In the genomic region with DNA sequence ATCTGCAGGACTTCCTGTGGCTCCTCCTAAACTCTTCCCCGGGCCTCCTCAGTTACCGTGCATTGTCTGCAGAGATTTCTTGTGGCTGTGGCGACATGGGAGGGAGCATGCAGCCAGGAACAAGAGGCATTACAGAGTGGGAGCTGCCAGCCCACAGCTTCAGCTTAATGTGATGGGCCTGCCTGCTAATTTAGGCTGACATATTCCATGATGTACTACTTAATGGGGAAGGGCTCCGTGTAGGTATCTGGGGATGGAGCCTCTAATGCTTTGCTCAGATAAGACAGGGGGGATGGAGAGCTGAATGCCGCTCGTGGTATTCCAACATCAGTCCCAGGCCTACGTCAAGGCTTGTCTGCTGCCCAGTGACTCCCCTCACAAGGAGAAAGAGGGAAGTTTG, we compare ENCODE assay signal across 34 cellular contexts.
"Had no signal": no experiment of that assay in that cellular context is flagged by ENCODE, and none has a peak within 500 bp of the region (broad histone marks: within the 10 kb centered on the region; RNA-seq: fewer than 3 reads in every experiment).

No MANE protein-coding gene starts in this region.

- H3K4me3 ChIP-seq: ascending aorta, breast epithelium, K562, Peyer's patch, SJSA1 had no signal

- H3K9me3 Mint-ChIP-seq: activated CD4-positive, alpha-beta T cell treated with anti-CD3 and anti-CD28 coated beads, Interleukin-2, amount 10 ng/mL, durations not matched to agents 7 days and 5 days; activated naive CD4-positive, alpha-beta T cell treated with anti-CD3 and anti-CD28 coated beads, Interleukin-2, amount 10 ng/mL, durations not matched to agents 7 days and 5 days; activated T-cell treated with anti-CD3 and anti-CD28 coated beads, Interleukin-2, amount 50 U/mL, for 4 hours; activated T-helper 1 cell treated with anti-CD3 and anti-CD28 coated beads, Interleukin-12 subunit alpha, Interleukin-12 subunit beta, Interleukin-2, Interleukin-4 antibody, amounts not matched to agents 30 ng/mL and 10 ng/mL and 1 ng/mL, durations not matched to agents 14 hours and 24 hours and 36 hours had no signal

- H3K4me1 ChIP-seq: ascending aorta, breast epithelium, Peyer's patch, SJSA1 had no signal

- H3K27ac Mint-ChIP-seq: activated CD4-positive, alpha-beta T cell treated with anti-CD3 and anti-CD28 coated beads for 36 hours; activated CD4-positive, alpha-beta T cell treated with anti-CD3 and anti-CD28 coated beads, Interleukin-2, amount 10 ng/mL, durations not matched to agents 7 days and 5 days; activated naive CD4-positive, alpha-beta T cell treated with anti-CD3 and anti-CD28 coated beads, Interleukin-2, amount 10 ng/mL, durations not matched to agents 7 days and 5 days; activated naive CD8-positive, alpha-beta T cell; activated T-helper 1 cell treated with anti-CD3 and anti-CD28 coated beads, Interleukin-12 subunit alpha, Interleukin-12 subunit beta, Interleukin-2, Interleukin-4 antibody, amounts not matched to agents 30 ng/mL and 10 ng/mL and 1 ng/mL, durations not matched to agents 14 hours and 24 hours and 36 hours; WTC11 had no signal

- DNase-seq: activated CD4-positive, alpha-beta T cell treated with anti-CD3 and anti-CD28 coated beads for 36 hours; activated CD4-positive, alpha-beta T cell treated with anti-CD3 and anti-CD28 coated beads, Interleukin-2, amount 10 ng/mL, durations not matched to agents 7 days and 5 days; activated CD4-positive, alpha-beta T cell treated with anti-CD3 and anti-CD28 coated beads, Interleukin-2, amount 50 U/mL, for 48 hours; activated CD8-positive, alpha-beta memory T cell treated with anti-CD3 and anti-CD28 coated beads, Interleukin-2, amount 50 U/mL, for 4 hours; activated effector memory CD4-positive, alpha-beta T cell treated with Interleukin-2 at 50 U/mL for 16 hours; activated naive CD4-positive, alpha-beta T cell treated with anti-CD3 and anti-CD28 coated beads, Interleukin-2, amount 10 ng/mL, durations not matched to agents 7 days and 5 days; activated T-cell treated with anti-CD3 and anti-CD28 coated beads for 4 hours; activated T-cell treated with anti-CD3 and anti-CD28 coated beads, Interleukin-2, amount 50 U/mL, for 4 hours; amygdala; cerebellar nuclear complex; Karpas-422; NCI-H1105; NCI-H1417 treated with DMSO at 0.1 percent for 48 hours; NCI-H187 treated with DMSO at 0.1 percent for 48 hours; NCI-H2081; NCI-H2171 treated with DMSO at 0.1 percent for 48 hours; NCI-H2227 treated with DMSO at 0.1 percent for 48 hours; NCI-H446; NCI-H510A treated with DMSO at 0.1 percent for 48 hours; NCI-H526 treated with DMSO at 0.1 percent for 48 hours; NCI-H774; PC-3; Peyer's patch; RPMI8226; SHP77 treated with DMSO at 0.1 percent for 48 hours; T1000 had no signal

- H3K4me3 Mint-ChIP-seq: activated CD4-positive, alpha-beta T cell treated with anti-CD3 and anti-CD28 coated beads for 36 hours; activated CD4-positive, alpha-beta T cell treated with anti-CD3 and anti-CD28 coated beads, Interleukin-2, amount 10 ng/mL, durations not matched to agents 7 days and 5 days; activated naive CD4-positive, alpha-beta T cell treated with anti-CD3 and anti-CD28 coated beads, Interleukin-2, amount 10 ng/mL, durations not matched to agents 7 days and 5 days; activated naive CD8-positive, alpha-beta T cell; activated T-cell treated with anti-CD3 and anti-CD28 coated beads, Interleukin-2, amount 50 U/mL, for 4 hours; activated T-helper 1 cell treated with anti-CD3 and anti-CD28 coated beads, Interleukin-12 subunit alpha, Interleukin-12 subunit beta, Interleukin-2, Interleukin-4 antibody, amounts not matched to agents 30 ng/mL and 10 ng/mL and 1 ng/mL, durations not matched to agents 14 hours and 24 hours and 36 hours; WTC11 had no signal

- H3K27me3 ChIP-seq: ascending aorta, breast epithelium, Peyer's patch had no signal

- H3K36me3 ChIP-seq: breast epithelium, Peyer's patch, SJSA1 had no signal

- H3K36me3 Mint-ChIP-seq: activated naive CD4-positive, alpha-beta T cell treated with anti-CD3 and anti-CD28 coated beads, Interleukin-2, amount 10 ng/mL, durations not matched to agents 7 days and 5 days; activated naive CD8-positive, alpha-beta T cell; WTC11 had no signal

- ATAC-seq: activated CD4-positive, alpha-beta T cell treated with anti-CD3 and anti-CD28 coated beads for 36 hours; activated CD4-positive, CD25-positive, alpha-beta regulatory T cell treated with anti-CD3 and anti-CD28 coated beads, Interleukin-2, amount 50 U/mL, for 24 hours; activated T-cell treated with anti-CD3 and anti-CD28 coated beads, Interleukin-2, amount 50 U/mL, for 4 hours; K562; PC-3; WTC11 had no signal

- H3K4me1 Mint-ChIP-seq: activated CD4-positive, alpha-beta T cell treated with anti-CD3 and anti-CD28 coated beads for 36 hours; activated CD4-positive, alpha-beta T cell treated with anti-CD3 and anti-CD28 coated beads, Interleukin-2, amount 10 ng/mL, durations not matched to agents 7 days and 5 days; activated naive CD4-positive, alpha-beta T cell treated with anti-CD3 and anti-CD28 coated beads, Interleukin-2, amount 10 ng/mL, durations not matched to agents 7 days and 5 days had no signal

- H3K27me3 Mint-ChIP-seq: activated CD4-positive, alpha-beta T cell treated with anti-CD3 and anti-CD28 coated beads for 36 hours; activated CD4-positive, alpha-beta T cell treated with anti-CD3 and anti-CD28 coated beads, Interleukin-2, amount 10 ng/mL, durations not matched to agents 7 days and 5 days; activated naive CD4-positive, alpha-beta T cell treated with anti-CD3 and anti-CD28 coated beads, Interleukin-2, amount 10 ng/mL, durations not matched to agents 7 days and 5 days; activated naive CD8-positive, alpha-beta T cell had no signal

- H3K27ac ChIP-seq: ascending aorta, breast epithelium, Peyer's patch, SJSA1 had no signal

- H3K9me3 ChIP-seq: ascending aorta, breast epithelium, Peyer's patch, SJSA1 had no signal
